In the genomic region with DNA sequence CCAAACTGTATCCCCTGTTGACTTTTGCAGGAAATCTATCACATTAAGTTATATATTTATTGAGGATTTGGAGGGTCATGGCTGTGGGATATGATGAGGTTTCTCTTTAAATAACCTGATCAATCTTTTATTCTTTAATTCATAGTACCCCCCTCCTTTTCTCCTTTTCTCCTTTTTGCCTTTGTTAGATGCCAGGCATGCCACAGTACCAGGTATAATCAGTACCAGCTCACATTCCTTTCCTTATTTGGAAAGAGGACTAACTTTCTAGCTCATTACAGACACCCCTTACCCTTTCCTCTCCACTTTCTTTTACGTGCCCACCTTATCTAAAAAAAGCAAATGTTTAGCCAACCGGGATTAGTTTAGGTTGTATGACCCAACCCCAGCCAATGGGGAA, we compare ENCODE assay signal across 19 cellular contexts.
"Had no signal": no experiment of that assay in that cellular context is flagged by ENCODE, and none has a peak within 500 bp of the region (broad histone marks: within the 10 kb centered on the region; RNA-seq: fewer than 3 reads in every experiment).

No MANE protein-coding gene starts in this region.

- H3K36me3 Mint-ChIP-seq: activated naive CD8-positive, alpha-beta T cell; naive thymus-derived CD8-positive, alpha-beta T cell; stimulated activated memory B cell treated with anti-CD40 and anti-IgM and Interleukin-4, amounts not matched to agents 10 μg/mL and 1 μg/mL and 100 μg/mL, for 72 hours; WTC11 had no signal

- H3K4me1 Mint-ChIP-seq: activated T-helper 17 cell treated with anti-CD3 and anti-CD28 coated beads, Interleukin-2, amount 50 U/mL, for 72 hours; naive thymus-derived CD8-positive, alpha-beta T cell; stimulated activated memory B cell treated with anti-CD40 and anti-IgM and Interleukin-4, amounts not matched to agents 10 μg/mL and 1 μg/mL and 100 μg/mL, for 72 hours had no signal

- H3K9me3 Mint-ChIP-seq: T-helper 1 cell treated with Interleukin-12 subunit alpha and Interleukin-12 subunit beta and Interleukin-4 antibody, amounts not matched to agents 30 μg/mL and 1 μg/mL, for 36 hours; WTC11 had no signal

- H3K4me3 Mint-ChIP-seq: activated naive CD8-positive, alpha-beta T cell; activated T-cell treated with anti-CD3 and anti-CD28 coated beads, Interleukin-2, amount 50 U/mL, for 24 hours; activated T-helper 17 cell treated with anti-CD3 and anti-CD28 coated beads, Interleukin-2, amount 50 U/mL, for 72 hours; naive thymus-derived CD8-positive, alpha-beta T cell; stimulated activated memory B cell treated with anti-CD40 and anti-IgM and Interleukin-4, amounts not matched to agents 10 μg/mL and 1 μg/mL and 100 μg/mL, for 72 hours; T-helper 1 cell treated with Interleukin-12 subunit alpha and Interleukin-12 subunit beta and Interleukin-4 antibody, amounts not matched to agents 30 μg/mL and 1 μg/mL, for 36 hours; WTC11 had no signal

- H3K27me3 ChIP-seq: adrenal gland, left lung, stomach, suprapubic skin, tibial nerve had no signal

- H3K27me3 Mint-ChIP-seq: activated T-cell treated with anti-CD3 and anti-CD28 coated beads, Interleukin-2, amount 50 U/mL, for 24 hours; activated T-helper 17 cell treated with anti-CD3 and anti-CD28 coated beads, Interleukin-2, amount 50 U/mL, for 72 hours; naive thymus-derived CD8-positive, alpha-beta T cell; stimulated activated memory B cell treated with anti-CD40 and anti-IgM and Interleukin-4, amounts not matched to agents 10 μg/mL and 1 μg/mL and 100 μg/mL, for 72 hours had no signal

- H3K9me3 ChIP-seq: adrenal gland, left lung, prostate gland, stomach, suprapubic skin, tibial nerve had no signal

- H3K4me3 ChIP-seq: adrenal gland, left lung, lung, prostate gland, stomach, suprapubic skin, tibial nerve had no signal

- H3K36me3 ChIP-seq: adrenal gland, left lung, prostate gland, stomach, suprapubic skin, tibial nerve had no signal

- H3K4me1 ChIP-seq: left lung, prostate gland, suprapubic skin, tibial nerve had no signal

- H3K27ac ChIP-seq: adrenal gland, left lung, prostate gland, stomach, suprapubic skin, tibial nerve had no signal

- H3K27ac Mint-ChIP-seq: activated naive CD8-positive, alpha-beta T cell; activated T-cell treated with anti-CD3 and anti-CD28 coated beads, Interleukin-2, amount 50 U/mL, for 24 hours; activated T-helper 17 cell treated with anti-CD3 and anti-CD28 coated beads, Interleukin-2, amount 50 U/mL, for 72 hours; naive thymus-derived CD8-positive, alpha-beta T cell; stimulated activated memory B cell treated with anti-CD40 and anti-IgM and Interleukin-4, amounts not matched to agents 10 μg/mL and 1 μg/mL and 100 μg/mL, for 72 hours; T-helper 1 cell treated with Interleukin-12 subunit alpha and Interleukin-12 subunit beta and Interleukin-4 antibody, amounts not matched to agents 30 μg/mL and 1 μg/mL, for 36 hours had no signal

- DNase-seq: activated T-cell treated with anti-CD3 and anti-CD28 coated beads, Interleukin-2, amount 50 U/mL, for 24 hours; adrenal gland; cerebellar nuclear complex; cortex of kidney; left lung; naive thymus-derived CD8-positive, alpha-beta T cell; right cardiac atrium; stimulated activated CD4-positive, alpha-beta T cell treated with anti-CD3 and anti-CD28 coated beads, Interleukin-2, amount 100 ng/mL, for 24 hours; stomach; T1000 had no signal
